In the genomic region with DNA sequence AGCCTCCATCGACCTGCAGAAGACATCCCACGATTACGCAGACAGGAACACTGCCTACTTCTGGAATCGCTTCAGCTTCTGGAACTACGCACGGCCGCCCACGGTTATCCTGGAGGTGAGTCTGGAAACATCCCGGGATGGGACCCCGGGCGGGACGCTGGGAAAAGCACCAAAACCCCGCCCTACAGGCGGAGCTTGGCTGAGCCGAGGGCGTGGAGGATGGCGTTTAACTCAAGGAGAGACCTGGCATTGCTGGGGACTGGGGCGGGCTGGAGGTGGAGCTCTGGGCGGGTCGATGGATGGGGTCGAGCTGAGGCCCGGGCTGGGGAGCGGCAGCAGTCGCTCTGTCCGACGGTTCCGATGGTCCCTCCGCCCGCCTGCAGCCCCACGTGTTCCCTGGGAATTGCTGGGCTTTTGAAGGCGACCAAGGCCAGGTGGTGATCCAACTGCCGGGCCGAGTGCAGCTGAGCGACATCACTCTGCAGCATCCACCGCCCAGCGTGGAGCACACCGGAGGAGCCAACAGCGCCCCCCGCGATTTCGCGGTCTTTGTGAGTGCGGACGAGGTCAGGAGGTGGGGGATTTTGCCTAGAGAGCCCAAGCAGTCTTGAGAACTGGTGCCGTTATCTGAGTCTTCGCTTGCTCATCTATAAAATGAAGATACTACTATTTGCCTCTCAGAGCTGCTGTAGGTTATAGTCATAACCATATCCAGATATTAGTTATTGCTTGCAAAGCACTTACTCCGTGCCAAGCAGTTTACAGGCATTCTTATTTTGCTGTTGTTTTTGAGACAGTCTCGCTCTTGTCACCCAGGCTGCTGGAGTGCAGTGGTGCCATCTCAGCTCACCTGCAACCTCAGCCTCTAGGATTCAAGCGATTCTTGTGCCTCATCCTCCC, we compare ENCODE assay signal across 8 cellular contexts. TPM values are rescaled to one million over a fixed set of nuclear protein-coding genes. Genes with fewer than 3 reads are reported as not detected.
DNase-seq lines count a peak whose midpoint lies in the region; ATAC-seq and TF ChIP-seq lines count a peak whose summit lies in the region.

No MANE protein-coding gene starts in this region.

- H3K4me3 ChIP-seq in GM12864 (ENCODE audit: low read depth, low read length): peak overlapping the region; percentile 74

- peaks cover 27% of the 10 kb centered on the region for H3K36me3 Mint-ChIP-seq in central memory CD8-positive, alpha-beta T cell (ENCODE audit: insufficient read depth)

- H3K9me3 Mint-ChIP-seq in central memory CD8-positive, alpha-beta T cell: no peaks in the 10 kb centered on the region

- ATAC-seq in HG02870 (IDR thresholded peaks at IDR 0.05; ENCODE audit: unreplicated experiment) (peak; percentile 39), left lobe of liver (peak; percentile 58)
- peak; percentile 14 for ATAC-seq in central memory CD8-positive, alpha-beta T cell (replicated peaks; ENCODE audit: extremely low read depth, poor library complexity, severe bottlenecking)

- H3K27ac Mint-ChIP-seq in central memory CD8-positive, alpha-beta T cell (ENCODE audit: low read depth): peak overlapping the region; percentile 78

- DNase-seq in GM12864 (ENCODE audit: low read depth): no peak
- peak; percentile 92 for DNase-seq in NCI-H2171 treated with DMSO at 0.1 percent for 48 hours (lab: John Stamatoyannopoulos, UW)
- DNase-seq in activated CD4-positive, CD25-positive, alpha-beta regulatory T cell (lab: John Stamatoyannopoulos, UW): peak; percentile 43 to 60 (median 58)
- DNase-seq in central memory CD8-positive, alpha-beta T cell (ENCODE audit: low spot score in 2 of 2): peak; percentile 69 to 70
- DNase-seq in left lobe of liver (ENCODE audit: low spot score): peak; percentile 84
- DNase-seq in stimulated activated CD4-positive, alpha-beta T cell treated with anti-CD3 and anti-CD28 coated beads, Interleukin-2, amount 100 ng/mL, for 4 hours (ENCODE audit: low read depth): peak; percentile 62
- no peak for DNase-seq in GF-D8 (lab: John Stamatoyannopoulos, UW)

- peak; percentile 81 for TF ChIP-seq CTCF in GM12864 (IDR thresholded peaks at IDR 0.05; ENCODE audit: low read depth, low read length, missing control alignments)

- H3K27me3 Mint-ChIP-seq in central memory CD8-positive, alpha-beta T cell: no peaks in the 10 kb centered on the region

- H3K4me3 Mint-ChIP-seq in central memory CD8-positive, alpha-beta T cell: peak overlapping the region; percentile 87

- H3K4me1 Mint-ChIP-seq in central memory CD8-positive, alpha-beta T cell: peaks cover 38% of the 10 kb centered on the region

RNA-seq across cellular contexts. Expression of gene SPAG4, which starts 3.8 kb away (rescaled TPM):
- total RNA-seq in left lobe of liver: 4.7 TPM

RNA-seq across cellular contexts. Expression of gene CPNE1, which starts 45.3 kb away (rescaled TPM):
- 42.3 TPM for total RNA-seq in left lobe of liver

RNA-seq across cellular contexts. Expression of gene RBM12, which starts 45.3 kb away (rescaled TPM):
- total RNA-seq in left lobe of liver: 19.3 TPM

Comparison
In these comparisons a context has a peak if more than half of its experiments do, and no peak if none do; other contexts are left out.
1. DNase-seq: peak in NCI-H2171 treated with DMSO at 0.1 percent for 48 hours (single experiment), activated CD4-positive, CD25-positive, alpha-beta regulatory T cell (4 of 4), central memory CD8-positive, alpha-beta T cell (2 of 2), left lobe of liver (single experiment) and stimulated activated CD4-positive, alpha-beta T cell treated with anti-CD3 and anti-CD28 coated beads, Interleukin-2, amount 100 ng/mL, for 4 hours (single experiment); none in GM12864 (single experiment) and GF-D8 (single experiment).
2. Peak in every context shown above with its lines, with median percentiles within 50 percentile points of each other: ATAC-seq.